In the genomic region with DNA sequence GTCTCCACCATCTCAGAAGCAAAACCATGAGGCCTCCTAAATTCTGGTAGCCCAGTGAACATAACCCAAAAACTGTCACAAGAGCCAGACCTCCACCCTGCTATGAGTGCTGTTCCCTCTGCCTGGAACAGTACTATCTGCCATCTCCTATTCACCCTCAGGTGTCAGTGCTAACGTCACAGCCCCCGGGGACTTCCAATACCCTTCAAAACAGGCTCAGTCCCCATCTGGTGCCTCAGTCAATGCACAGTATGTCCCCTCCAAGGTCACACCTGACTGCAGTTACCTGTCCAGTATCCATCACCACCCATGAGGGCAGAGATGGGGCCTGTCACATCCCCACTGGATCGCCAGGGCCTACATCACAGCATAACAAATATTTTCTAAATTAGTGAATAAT, we compare ENCODE assay signal across 24 cellular contexts. TPM values are rescaled to one million over a fixed set of nuclear protein-coding genes. Genes with fewer than 3 reads are reported as not detected.
A peak's percentile ranks its signal among the peaks of the same experiment; 100 is the strongest.
DNase-seq lines count a peak whose midpoint lies in the region; ATAC-seq, FAIRE-seq and TF ChIP-seq lines count a peak whose summit lies in the region.
"Had no signal": no experiment of that assay in that cellular context is flagged by ENCODE, and none has a peak within 500 bp of the region (broad histone marks: within the 10 kb centered on the region; RNA-seq: fewer than 3 reads in every experiment).

No MANE protein-coding gene starts in this region.

- H3K4me3 Mint-ChIP-seq in activated CD8-positive, alpha-beta T cell treated with anti-CD3 and anti-CD28 coated beads for 36 hours = no peak overlapping the region
- peak overlapping the region; percentile 38 for H3K4me3 Mint-ChIP-seq in natural killer cell

- H3K36me3 Mint-ChIP-seq in activated naive CD4-positive, alpha-beta T cell treated with anti-CD3 and anti-CD28 coated beads, Interleukin-2, amount 50 U/mL, for 72 hours = no peaks in the 10 kb centered on the region
- H3K36me3 Mint-ChIP-seq in activated CD8-positive, alpha-beta T cell treated with anti-CD3 and anti-CD28 coated beads for 36 hours (ENCODE audit: low read depth) = no peaks in the 10 kb centered on the region
- no peaks in the 10 kb centered on the region for H3K36me3 Mint-ChIP-seq in natural killer cell

- H3K9me3 Mint-ChIP-seq in activated naive CD4-positive, alpha-beta T cell treated with anti-CD3 and anti-CD28 coated beads, Interleukin-2, amount 50 U/mL, for 72 hours = no peaks in the 10 kb centered on the region
- no peaks in the 10 kb centered on the region for H3K9me3 Mint-ChIP-seq in activated CD8-positive, alpha-beta T cell treated with anti-CD3 and anti-CD28 coated beads for 36 hours
- H3K9me3 Mint-ChIP-seq in natural killer cell = no peaks in the 10 kb centered on the region

- H3K9me3 ChIP-seq in mucosa of descending colon = no peaks in the 10 kb centered on the region
- H3K9me3 ChIP-seq: esophagus squamous epithelium, MG63, stomach, thyroid gland had no signal

- H3K4me1 Mint-ChIP-seq in activated CD8-positive, alpha-beta T cell treated with anti-CD3 and anti-CD28 coated beads for 36 hours (ENCODE audit: low read depth) = peaks cover 91% of the 10 kb centered on the region
- peaks cover 84 to 89% of the 10 kb centered on the region in 2 donors for H3K4me1 Mint-ChIP-seq in natural killer cell

- POLR2A ChIA-PET in activated CD8-positive, alpha-beta T cell treated with anti-CD3 and anti-CD28 coated beads for 36 hours (lab: Charles Lee) = interaction anchor here (0.6 to 2.2 kb wide), 3 partner anchors 8 to 25 kb away, joined by 3 to 7 read pairs (median 3); no protein-coding TSS in a partner anchor

- no peak for TF ChIP-seq POLR2A in GM12892 (IDR thresholded peaks at IDR 0.05; ENCODE audit: low read depth, low read length)

- H3K36me3 ChIP-seq in mucosa of descending colon (ENCODE audit: low read depth) = no peaks in the 10 kb centered on the region
- H3K36me3 ChIP-seq: esophagus squamous epithelium, MG63, stomach, thyroid gland had no signal

- peaks cover 48% of the 10 kb centered on the region for H3K4me1 ChIP-seq in mucosa of descending colon (ENCODE audit: low read depth)

- no peak for FAIRE-seq in GM12892 (lab: Jason Lieb, UNC)
- FAIRE-seq: endometrium, frontal cortex, TTC549 had no signal

- H3K27me3 Mint-ChIP-seq in activated CD8-positive, alpha-beta T cell treated with anti-CD3 and anti-CD28 coated beads for 36 hours = no peaks in the 10 kb centered on the region
- H3K27me3 Mint-ChIP-seq in natural killer cell (ENCODE audit: low read depth in 2 of 2) = no peaks in the 10 kb centered on the region

- intact Hi-C loops in activated CD8-positive, alpha-beta T cell treated with anti-CD3 and anti-CD28 coated beads for 36 hours (cut with micrococcal nuclease) = no loop called here
- intact Hi-C loops in natural killer cell (cut with micrococcal nuclease) = loop anchor here (5.0 kb wide), 1 partner anchor 37 kb away; no protein-coding TSS in a partner anchor
- intact Hi-C loops in mucosa of descending colon (cut with DNase I, micrococcal nuclease) = no loop called here
- intact Hi-C loops in Right ventricle myocardium superior (cut with DNase I) = no loop called here

- CTCF ChIA-PET in activated CD8-positive, alpha-beta T cell treated with anti-CD3 and anti-CD28 coated beads for 36 hours (lab: Charles Lee) = interaction anchor here (0.8 to 4.1 kb wide), 3 partner anchors 10 to 88 kb away, joined by 3 to 18 read pairs (median 7); no protein-coding TSS in a partner anchor

- DNase-seq in activated naive CD4-positive, alpha-beta T cell treated with anti-CD3 and anti-CD28 coated beads, Interleukin-2, amount 50 U/mL, for 72 hours (ENCODE audit: low spot score in 2 of 2) = no peak
- DNase-seq in activated naive CD4-positive, alpha-beta T cell (lab: John Stamatoyannopoulos, UW) = no peak
- no peak for DNase-seq in activated CD8-positive, alpha-beta T cell treated with anti-CD3 and anti-CD28 coated beads for 36 hours
- DNase-seq in natural killer cell (no peak), mucosa of descending colon (no peak), GM12892 (ENCODE audit: insufficient read length) (no peak), Right ventricle myocardium superior (no peak)
- DNase-seq: ACHN; activated CD4-positive, CD25-positive, alpha-beta regulatory T cell treated with anti-CD3 and anti-CD28 coated beads, Interleukin-2, amount 50 U/mL, for 72 hours; central memory CD4-positive, alpha-beta T cell; dermis blood vessel endothelial cell; DMS 273 treated with DMSO at 0.1 percent for 48 hours; esophagus squamous epithelium; KG1; MG63; NCI-H1105 treated with DMSO at 0.1 percent for 48 hours; NCI-H2081; nucleus accumbens; stomach; thyroid gland had no signal

- no peak for ATAC-seq in activated naive CD4-positive, alpha-beta T cell treated with anti-CD3 and anti-CD28 coated beads, Interleukin-2, amount 50 U/mL, for 72 hours
- no peak for ATAC-seq in activated CD8-positive, alpha-beta T cell treated with anti-CD3 and anti-CD28 coated beads for 36 hours
- ATAC-seq in natural killer cell = no peak
- ATAC-seq in mucosa of descending colon = no peak
- ATAC-seq in Right ventricle myocardium superior (ENCODE audit: poor library complexity) = no peak

- TF ChIP-seq CTCF in activated CD8-positive, alpha-beta T cell treated with anti-CD3 and anti-CD28 coated beads for 36 hours (IDR thresholded peaks at IDR 0.05) = no peak
- no peak for TF ChIP-seq CTCF in natural killer cell (IDR thresholded peaks at IDR 0.05)
- TF ChIP-seq CTCF in mucosa of descending colon (IDR thresholded peaks at IDR 0.05) = no peak

- H3K4me3 ChIP-seq in mucosa of descending colon = no peak overlapping the region
- H3K4me3 ChIP-seq: esophagus squamous epithelium, lung, MG63, stomach, thyroid gland had no signal

- H3K27ac Mint-ChIP-seq in activated naive CD4-positive, alpha-beta T cell treated with anti-CD3 and anti-CD28 coated beads, Interleukin-2, amount 50 U/mL, for 72 hours = peak overlapping the region; percentile 10 to 69
- peak overlapping the region; percentile 56 for H3K27ac Mint-ChIP-seq in activated CD8-positive, alpha-beta T cell treated with anti-CD3 and anti-CD28 coated beads for 36 hours
- peak overlapping the region; percentile 82 to 85 for H3K27ac Mint-ChIP-seq in natural killer cell

RNA-seq across cellular contexts. Expression of gene CREBBP, which starts 11.5 kb away (rescaled TPM):
- 10 to 100 TPM; 39.9 to 50.0 TPM for total RNA-seq in activated naive CD4-positive, alpha-beta T cell treated with anti-CD3 and anti-CD28 coated beads, Interleukin-2, amount 50 U/mL, for 72 hours
- total RNA-seq in activated CD8-positive, alpha-beta T cell treated with anti-CD3 and anti-CD28 coated beads for 36 hours = 10 to 100 TPM; 27.9 to 33.5 TPM
- total RNA-seq in natural killer cell = 100 to 1,000 TPM; 197 to 234 (median 224) TPM
- 100 to 1,000 TPM in 1 of 3 donors, 10 to 100 TPM in 2; 57.9 to 107 (median 81.6) TPM for total RNA-seq in mucosa of descending colon
- polyA plus RNA-seq in GM12892 (2012; ENCODE audit: missing spikeins) = 17.0 TPM
- total RNA-seq in Right ventricle myocardium superior = 35.3 TPM
